ENCODE assay signal across 26 cellular contexts in the genomic region with DNA sequence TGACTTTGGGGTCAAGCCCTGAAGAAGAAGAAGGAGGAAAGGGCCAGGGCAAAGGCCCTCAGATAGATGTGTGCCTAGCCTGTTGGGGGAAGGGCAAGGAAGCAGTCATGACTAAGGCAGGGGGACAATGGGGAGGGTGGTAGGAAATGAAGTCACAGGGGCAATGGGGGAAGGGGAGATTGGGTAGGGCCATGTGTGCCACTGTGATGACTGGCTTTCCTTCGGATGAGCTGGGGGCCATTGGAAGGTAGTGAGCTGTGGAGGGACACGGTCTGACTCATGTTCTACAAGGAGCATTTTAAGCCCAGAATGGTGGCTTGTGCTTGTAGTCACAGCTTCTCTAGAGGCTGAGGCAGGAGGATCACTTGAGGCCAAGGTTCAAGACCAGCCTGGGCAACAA.
"Had no signal": no experiment of that assay in that cellular context is flagged by ENCODE, and none has a peak within 500 bp of the region (broad histone marks: within the 10 kb centered on the region; RNA-seq: fewer than 3 reads in every experiment).

No MANE protein-coding gene starts in this region.

- H3K4me2 ChIP-seq: smooth muscle cell had no signal

- H3K4me3 Mint-ChIP-seq: activated naive CD4-positive, alpha-beta T cell treated with anti-CD3 and anti-CD28 coated beads, Interleukin-2, amount 50 U/mL, for 24 hours; activated T-cell treated with anti-CD3 and anti-CD28 coated beads, Interleukin-2, amount 50 U/mL, for 72 hours; dendritic cell treated with granulocyte-macrophage colony-stimulating factor and Interleukin-4, amounts not matched to agents 40 ng/mL and 50 ng/mL, for 4 days; neural crest cell; WTC11 had no signal

- H3K27ac Mint-ChIP-seq: activated T-cell treated with anti-CD3 and anti-CD28 coated beads, Interleukin-2, amount 50 U/mL, for 72 hours; dendritic cell treated with granulocyte-macrophage colony-stimulating factor and Interleukin-4, amounts not matched to agents 40 ng/mL and 50 ng/mL, for 4 days; WTC11 had no signal

- H3K27me3 ChIP-seq: ascending aorta, brain microvascular endothelial cell, left lung, sigmoid colon, thyroid gland, upper lobe of right lung had no signal

- H3K9me3 ChIP-seq: adrenal gland, ascending aorta, left lung, sigmoid colon, thyroid gland, upper lobe of right lung had no signal

- H3K9me3 Mint-ChIP-seq: activated naive CD4-positive, alpha-beta T cell treated with anti-CD3 and anti-CD28 coated beads, Interleukin-2, amount 50 U/mL, for 24 hours had no signal

- H3K4me3 ChIP-seq: adrenal gland, ascending aorta, left lung, lung, sigmoid colon, smooth muscle cell, thyroid gland, upper lobe of right lung had no signal

- DNase-seq: activated CD4-positive, alpha-beta T cell treated with anti-CD3 and anti-CD28 coated beads, Interleukin-2, amount 50 U/mL, for 48 hours; activated effector memory CD4-positive, alpha-beta T cell treated with Interleukin-2 at 50 U/mL for 16 hours; activated T-cell treated with anti-CD3 and anti-CD28 coated beads, Interleukin-2, amount 50 U/mL, for 72 hours; adrenal gland; brain microvascular endothelial cell; caudate nucleus; effector CD4-positive, alpha-beta T cell; left lung; naive B cell; occipital lobe; retina; sigmoid colon; stimulated activated CD4-positive, alpha-beta T cell treated with anti-CD3 and anti-CD28 coated beads, Interleukin-15, amount 100 ng/mL, for 24 hours; stimulated activated CD4-positive, alpha-beta T cell treated with anti-CD3 and anti-CD28 coated beads, Interleukin-4, amount 100 ng/mL, for 1 hour; stimulated activated naive CD4-positive, alpha-beta T cell treated with Interleukin-2 at 50 U/mL for 16 hours; substantia nigra; T-helper 1 cell; thyroid gland; upper lobe of right lung had no signal

- H3K27ac ChIP-seq: adrenal gland, ascending aorta, brain microvascular endothelial cell, left lung, sigmoid colon, thyroid gland, upper lobe of right lung had no signal

- H3K4me1 ChIP-seq: adrenal gland, ascending aorta, left lung, upper lobe of right lung had no signal

- H3K36me3 Mint-ChIP-seq: activated naive CD4-positive, alpha-beta T cell treated with anti-CD3 and anti-CD28 coated beads, Interleukin-2, amount 50 U/mL, for 24 hours; WTC11 had no signal

- H3K36me3 ChIP-seq: adrenal gland, ascending aorta, brain microvascular endothelial cell, left lung, sigmoid colon, thyroid gland, upper lobe of right lung had no signal

- ATAC-seq: activated T-cell treated with anti-CD3 and anti-CD28 coated beads, Interleukin-2, amount 50 U/mL, for 72 hours; left lung; upper lobe of right lung; WTC11 had no signal

- H3K27me3 Mint-ChIP-seq: activated naive CD4-positive, alpha-beta T cell treated with anti-CD3 and anti-CD28 coated beads, Interleukin-2, amount 50 U/mL, for 24 hours had no signal
